In the genomic region with DNA sequence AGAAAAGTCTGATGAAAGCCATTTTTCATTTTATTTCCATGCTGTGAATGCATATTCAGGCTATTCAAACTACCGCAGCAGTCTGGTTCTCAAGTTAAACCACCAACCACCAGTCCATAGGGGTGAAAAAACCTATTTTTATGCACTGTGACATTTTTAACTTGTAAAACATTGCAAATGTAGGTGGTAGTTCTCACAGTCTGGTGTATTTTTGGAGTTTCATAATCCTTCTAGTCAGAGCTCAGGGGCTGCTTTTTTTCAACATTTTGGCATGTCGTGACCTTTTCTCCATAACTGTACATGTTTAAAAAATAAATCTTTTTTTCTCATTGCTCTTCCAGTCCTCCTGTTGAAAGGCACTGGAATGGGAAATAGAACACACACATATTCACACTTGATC, we compare ENCODE assay signal across 18 cellular contexts.
DNase-seq lines count a peak whose midpoint lies in the region; ATAC-seq, FAIRE-seq and TF ChIP-seq lines count a peak whose summit lies in the region.
"Had no signal": no experiment of that assay in that cellular context is flagged by ENCODE, and none has a peak within 500 bp of the region (broad histone marks: within the 10 kb centered on the region; RNA-seq: fewer than 3 reads in every experiment).

No MANE protein-coding gene starts in this region.

- peaks cover 3% of the 10 kb centered on the region for H3K27me3 Mint-ChIP-seq in brain
- no peaks in the 10 kb centered on the region for H3K27me3 Mint-ChIP-seq in nephron (ENCODE audit: low read depth)
- no peaks in the 10 kb centered on the region for H3K27me3 Mint-ChIP-seq in activated CD4-positive, alpha-beta T cell treated with anti-CD3 and anti-CD28 coated beads, Interleukin-2, amount 10 ng/mL, durations not matched to agents 7 days and 5 days
- H3K27me3 Mint-ChIP-seq: naive thymus-derived CD8-positive, alpha-beta T cell; stimulated activated memory B cell treated with anti-CD40 and anti-IgM and Interleukin-4, amounts not matched to agents 10 μg/mL and 1 μg/mL and 100 μg/mL, for 72 hours had no signal

- H3K36me3 ChIP-seq in prostate gland, result no peaks in the 10 kb centered on the region
- H3K36me3 ChIP-seq: left ventricle myocardium inferior, MG63 had no signal

- FAIRE-seq in GM19239 (lab: Jason Lieb, UNC), result no peak
- FAIRE-seq: colon had no signal

- no peak for TF ChIP-seq POLR2A in prostate gland (IDR thresholded peaks at IDR 0.05)

- H3K27ac ChIP-seq in prostate gland, result no peak overlapping the region
- H3K27ac ChIP-seq: epithelial cell of prostate, left ventricle myocardium inferior had no signal

- H3K36me3 Mint-ChIP-seq in brain (no peaks in the 10 kb centered on the region), nephron (ENCODE audit: low read depth) (no peaks in the 10 kb centered on the region)
- no peaks in the 10 kb centered on the region for H3K36me3 Mint-ChIP-seq in activated CD4-positive, alpha-beta T cell treated with anti-CD3 and anti-CD28 coated beads, Interleukin-2, amount 10 ng/mL, durations not matched to agents 7 days and 5 days (ENCODE audit: low read depth)
- H3K36me3 Mint-ChIP-seq: naive thymus-derived CD8-positive, alpha-beta T cell; stimulated activated memory B cell treated with anti-CD40 and anti-IgM and Interleukin-4, amounts not matched to agents 10 μg/mL and 1 μg/mL and 100 μg/mL, for 72 hours had no signal

- no peaks in the 10 kb centered on the region for H3K4me1 ChIP-seq in prostate gland (replicated peaks)
- H3K4me1 ChIP-seq: left ventricle myocardium inferior had no signal

- H3K9me3 ChIP-seq in prostate gland, result no peaks in the 10 kb centered on the region
- H3K9me3 ChIP-seq: left ventricle myocardium inferior, MG63 had no signal

- WGBS in prostate gland, result 61% methylated on average over 2 of the region's 2 CpGs

- DNase-seq in GM10248 (ENCODE audit: extremely low spot score) (peak; percentile 14), prostate gland (ENCODE audit: low spot score) (no peak), GM19239 (ENCODE audit: insufficient read length, low spot score) (no peak), HuH-7.5 (ENCODE audit: low spot score) (no peak)
- no peak for DNase-seq in activated CD4-positive, alpha-beta T cell treated with anti-CD3 and anti-CD28 coated beads, Interleukin-2, amount 10 ng/mL, durations not matched to agents 7 days and 5 days
- DNase-seq: activated T-cell treated with anti-CD3 and anti-CD28 coated beads, Interleukin-2, amount 50 U/mL, for 4 hours; H7; left ventricle myocardium inferior; MG63; naive thymus-derived CD8-positive, alpha-beta T cell; NCI-H82; SIG-M5 had no signal

- H3K27me3 ChIP-seq in prostate gland (replicated peaks; ENCODE audit: insufficient read depth), result no peaks in the 10 kb centered on the region
- H3K27me3 ChIP-seq: MG63 had no signal

- ATAC-seq in HG02588 (IDR thresholded peaks at IDR 0.05; ENCODE audit: unreplicated experiment), result peak; percentile 63
- ATAC-seq: activated T-cell treated with anti-CD3 and anti-CD28 coated beads, Interleukin-2, amount 50 U/mL, for 4 hours; naive thymus-derived CD8-positive, alpha-beta T cell; stimulated activated memory B cell treated with anti-CD40 and anti-IgM and Interleukin-4, amounts not matched to agents 10 μg/mL and 1 μg/mL and 100 μg/mL, for 72 hours had no signal

- H3K9me3 Mint-ChIP-seq in brain, result no peaks in the 10 kb centered on the region
- no peaks in the 10 kb centered on the region for H3K9me3 Mint-ChIP-seq in nephron
- H3K9me3 Mint-ChIP-seq in activated CD4-positive, alpha-beta T cell treated with anti-CD3 and anti-CD28 coated beads, Interleukin-2, amount 10 ng/mL, durations not matched to agents 7 days and 5 days, result no peaks in the 10 kb centered on the region
- H3K9me3 Mint-ChIP-seq: stimulated activated memory B cell treated with anti-CD40 and anti-IgM and Interleukin-4, amounts not matched to agents 10 μg/mL and 1 μg/mL and 100 μg/mL, for 72 hours had no signal

- H3K4me3 Mint-ChIP-seq in brain (peak overlapping the region; percentile 5 to 55 (median 47)), nephron (peak overlapping the region in 2 of 3 experiments; percentile 41 to 46)
- H3K4me3 Mint-ChIP-seq in activated CD4-positive, alpha-beta T cell treated with anti-CD3 and anti-CD28 coated beads, Interleukin-2, amount 10 ng/mL, durations not matched to agents 7 days and 5 days, result no peak overlapping the region
- H3K4me3 Mint-ChIP-seq: activated T-cell treated with anti-CD3 and anti-CD28 coated beads, Interleukin-2, amount 50 U/mL, for 4 hours; naive thymus-derived CD8-positive, alpha-beta T cell; stimulated activated memory B cell treated with anti-CD40 and anti-IgM and Interleukin-4, amounts not matched to agents 10 μg/mL and 1 μg/mL and 100 μg/mL, for 72 hours had no signal

- CTCF ChIA-PET in GM10248 (lab: Yijun Ruan, JAX), result interaction anchor here (0.8 to 1.7 kb wide), 3 partner anchors 12 to 22 kb away, joined by 3 read pairs; no protein-coding TSS in a partner anchor
- CTCF ChIA-PET in activated CD4-positive, alpha-beta T cell treated with anti-CD3 and anti-CD28 coated beads, Interleukin-2, amount 10 ng/mL, durations not matched to agents 7 days and 5 days (lab: Charles Lee), result no interaction called here

- TF ChIP-seq CTCF in GM10248 (IDR thresholded peaks at IDR 0.05; ENCODE audit: control extremely low read depth, extremely low read depth, low read depth, missing control alignments) (no peak), brain (conservative IDR thresholded peaks at IDR 0.05) (no peak), nephron (IDR thresholded peaks at IDR 0.05; ENCODE audit: unreplicated experiment in 3 of 3) (no peak), prostate gland (IDR thresholded peaks at IDR 0.05) (no peak)

- intact Hi-C loops in prostate gland (cut with DNase I), result no loop called here

- H3K4me1 Mint-ChIP-seq in brain (peaks cover 36% of the 10 kb centered on the region), nephron (peaks cover 27% of the 10 kb centered on the region)
- no peaks in the 10 kb centered on the region for H3K4me1 Mint-ChIP-seq in activated CD4-positive, alpha-beta T cell treated with anti-CD3 and anti-CD28 coated beads, Interleukin-2, amount 10 ng/mL, durations not matched to agents 7 days and 5 days

- H3K27ac Mint-ChIP-seq in brain, result peak overlapping the region in 4 of 5 experiments; percentile 24 to 78 (median 58)
- H3K27ac Mint-ChIP-seq in nephron, result peak overlapping the region; percentile 69 to 76 (median 72)
- no peak overlapping the region for H3K27ac Mint-ChIP-seq in activated CD4-positive, alpha-beta T cell treated with anti-CD3 and anti-CD28 coated beads, Interleukin-2, amount 10 ng/mL, durations not matched to agents 7 days and 5 days
- H3K27ac Mint-ChIP-seq: naive thymus-derived CD8-positive, alpha-beta T cell; stimulated activated memory B cell treated with anti-CD40 and anti-IgM and Interleukin-4, amounts not matched to agents 10 μg/mL and 1 μg/mL and 100 μg/mL, for 72 hours had no signal

- H3K4me3 ChIP-seq in prostate gland, result no peak overlapping the region
- H3K4me3 ChIP-seq: left ventricle myocardium inferior, MG63 had no signal

- POLR2A ChIA-PET in GM10248 (lab: Yijun Ruan, JAX), result no interaction called here
- POLR2A ChIA-PET in activated CD4-positive, alpha-beta T cell treated with anti-CD3 and anti-CD28 coated beads, Interleukin-2, amount 10 ng/mL, durations not matched to agents 7 days and 5 days (lab: Charles Lee), result no interaction called here
